ENCODE assay signal across 13 cellular contexts in genomic region chr22:26416670-26417270, GRCh38. TPM values are rescaled to one million over a fixed set of nuclear protein-coding genes. Genes with fewer than 3 reads are reported as not detected.
DNase-seq lines count a peak whose midpoint lies in the region; ATAC-seq and TF ChIP-seq lines count a peak whose summit lies in the region.
"Had no signal": no experiment of that assay in that cellular context is flagged by ENCODE, and none has a peak within 500 bp of the region (broad histone marks: within the 10 kb centered on the region; RNA-seq: fewer than 3 reads in every experiment).

No MANE protein-coding gene starts in this region.

- no peak overlapping the region for H3K4ac ChIP-seq in trophoblast cell (ENCODE audit: low read depth, low read length)

- H3K27ac Mint-ChIP-seq in activated naive CD4-positive, alpha-beta T cell treated with anti-CD3 and anti-CD28 coated beads, Interleukin-2, amount 50 U/mL, for 72 hours = no peak overlapping the region
- H3K27ac Mint-ChIP-seq: nephron progenitor cell had no signal

- peak overlapping the region; percentile 87 for H3K27ac ChIP-seq in trophoblast cell (ENCODE audit: low read depth, low read length)
- H3K27ac ChIP-seq in Peyer's patch = no peak overlapping the region
- H3K27ac ChIP-seq: upper lobe of left lung had no signal

- H3K79me2 ChIP-seq in trophoblast cell (ENCODE audit: control insufficient read depth, insufficient read depth, low read length, poor library complexity) = no peaks in the 10 kb centered on the region

- H3K27me3 ChIP-seq in trophoblast cell (ENCODE audit: insufficient read depth, low read length) (no peaks in the 10 kb centered on the region), Peyer's patch (no peaks in the 10 kb centered on the region)
- H3K27me3 ChIP-seq: upper lobe of left lung had no signal

- H2BK5ac ChIP-seq in trophoblast cell (ENCODE audit: low read depth, low read length, poor library complexity) = peak overlapping the region; percentile 63

- no peak overlapping the region for H2AFZ ChIP-seq in trophoblast cell (ENCODE audit: insufficient read depth, low read length, poor library complexity)

- H2BK120ac ChIP-seq in trophoblast cell (ENCODE audit: insufficient read depth, low read length, poor library complexity) = no peak overlapping the region

- H4K8ac ChIP-seq in trophoblast cell (ENCODE audit: low read depth, low read length) = no peak overlapping the region

- no peaks in the 10 kb centered on the region for H3K9me3 Mint-ChIP-seq in activated naive CD4-positive, alpha-beta T cell treated with anti-CD3 and anti-CD28 coated beads, Interleukin-2, amount 50 U/mL, for 72 hours
- H3K9me3 Mint-ChIP-seq: nephron progenitor cell had no signal

- DNase-seq in GM04504 (ENCODE audit: low read depth) = peak; percentile 41
- DNase-seq in RKO (ENCODE audit: low spot score) = peak; percentile 45
- peak; percentile 36 for DNase-seq in epithelial cell of proximal tubule (ENCODE audit: low read depth)
- peak; percentile 97 to 98 for DNase-seq in trophoblast cell
- DNase-seq in Peyer's patch = no peak
- no peak for DNase-seq in activated naive CD4-positive, alpha-beta T cell treated with anti-CD3 and anti-CD28 coated beads, Interleukin-2, amount 50 U/mL, for 72 hours (ENCODE audit: low spot score in 2 of 2)
- DNase-seq in DMS79 (lab: John Stamatoyannopoulos, UW) = no peak
- DNase-seq: amygdala, GDM1, NCI-H1105, nephron progenitor cell, upper lobe of left lung had no signal

- H2BK12ac ChIP-seq in trophoblast cell (ENCODE audit: low read length) = no peak overlapping the region

- H2AK5ac ChIP-seq in trophoblast cell (ENCODE audit: low read length) = no peak overlapping the region

- H3K23ac ChIP-seq in trophoblast cell (ENCODE audit: low read length) = no peak overlapping the region

- ATAC-seq in activated naive CD4-positive, alpha-beta T cell treated with anti-CD3 and anti-CD28 coated beads, Interleukin-2, amount 50 U/mL, for 72 hours = no peak
- ATAC-seq in HG03520 (IDR thresholded peaks at IDR 0.05; ENCODE audit: unreplicated experiment) = no peak

- no CpG with 5 or more reads among the region's 8 CpGs for WGBS in trophoblast cell (ENCODE audit: extremely low coverage, insufficient coverage, insufficient read length)

- H3K9me3 ChIP-seq in trophoblast cell (ENCODE audit: insufficient read depth, low read depth, low read length) (no peaks in the 10 kb centered on the region), Peyer's patch (no peaks in the 10 kb centered on the region)
- H3K9me3 ChIP-seq: upper lobe of left lung had no signal

- H3K14ac ChIP-seq in trophoblast cell (ENCODE audit: low read length) = no peak overlapping the region

- no peaks in the 10 kb centered on the region for H3K36me3 ChIP-seq in trophoblast cell (ENCODE audit: control insufficient read depth in 1 of 2, insufficient read depth in 2 of 2, low read length in 2 of 2)
- no peaks in the 10 kb centered on the region for H3K36me3 ChIP-seq in Peyer's patch
- H3K36me3 ChIP-seq: upper lobe of left lung had no signal

- TF ChIP-seq CTCF in epithelial cell of proximal tubule (conservative IDR thresholded peaks at IDR 0.05; ENCODE audit: low read depth, low read length) = no peak
- no peak for TF ChIP-seq CTCF in Peyer's patch (IDR thresholded peaks at IDR 0.05)

- H3K79me1 ChIP-seq in trophoblast cell (ENCODE audit: low read length) = peaks cover 15% of the 10 kb centered on the region

- H3K9ac ChIP-seq in trophoblast cell (ENCODE audit: low read length) = no peak overlapping the region

- no peak for TF ChIP-seq POLR2A in Peyer's patch (IDR thresholded peaks at IDR 0.05)

- H3K4me2 ChIP-seq in trophoblast cell (ENCODE audit: low read length) = peak overlapping the region; percentile 44

- H4K91ac ChIP-seq in trophoblast cell (ENCODE audit: low read depth, low read length) = peak overlapping the region; percentile 92

- H3K4me1 ChIP-seq in trophoblast cell (ENCODE audit: control insufficient read depth in 1 of 2, insufficient read depth in 2 of 2, low read length in 2 of 2) (peaks cover 19 to 22% of the 10 kb centered on the region in 2 experiments), Peyer's patch (no peaks in the 10 kb centered on the region)
- H3K4me1 ChIP-seq: upper lobe of left lung had no signal

- H4K12ac ChIP-seq in trophoblast cell (ENCODE audit: low read depth, low read length) = no peak overlapping the region

- H3K4me3 ChIP-seq in epithelial cell of proximal tubule (ENCODE audit: low read depth, low read length) = no peak overlapping the region
- H3K4me3 ChIP-seq in trophoblast cell (ENCODE audit: low read depth, low read length) = no peak overlapping the region
- no peak overlapping the region for H3K4me3 ChIP-seq in Peyer's patch
- H3K4me3 ChIP-seq: upper lobe of left lung had no signal

- no peak overlapping the region for H3K18ac ChIP-seq in trophoblast cell (ENCODE audit: low read length)

- no peaks in the 10 kb centered on the region for H3K36me3 Mint-ChIP-seq in activated naive CD4-positive, alpha-beta T cell treated with anti-CD3 and anti-CD28 coated beads, Interleukin-2, amount 50 U/mL, for 72 hours

RNA-seq across cellular contexts. Expression of gene ASPHD2, which starts 12.3 kb away (rescaled TPM):
- 7.3 and 10.4 TPM in 2 replicates for total RNA-seq in epithelial cell of proximal tubule
- 9.5 and 9.9 TPM in 2 replicates for polyA plus RNA-seq in trophoblast cell (2013)
- 1 to 10 TPM in 3 of 4 donors, under 1 TPM in 1; 0.95 to 6.6 (median 1.4) TPM for total RNA-seq in Peyer's patch
- total RNA-seq in activated naive CD4-positive, alpha-beta T cell treated with anti-CD3 and anti-CD28 coated beads, Interleukin-2, amount 50 U/mL, for 72 hours = 10 to 100 TPM in 1 of 2 donors, 1 to 10 TPM in 1; 3.5 to 15.1 TPM

Comparison
In these comparisons a context has a peak if more than half of its experiments do, and no peak if none do; other contexts are left out.
1. DNase-seq: peak in GM04504 (single experiment), RKO (single experiment), epithelial cell of proximal tubule (single experiment) and trophoblast cell (2 of 2); none in Peyer's patch (0 of 3), activated naive CD4-positive, alpha-beta T cell treated with anti-CD3 and anti-CD28 coated beads, Interleukin-2, amount 50 U/mL, for 72 hours (0 of 2) and DMS79 (single experiment).